In genomic region chr10:114471906-114472873, GRCh38 we compare ENCODE assay signal across 8 cellular contexts.
DNase-seq lines count a peak whose midpoint lies in the region; ATAC-seq, FAIRE-seq and TF ChIP-seq lines count a peak whose summit lies in the region.

No MANE protein-coding gene starts in this region.

- H3K9me3 Mint-ChIP-seq in CD8-positive, alpha-beta T cell = no peaks in the 10 kb centered on the region

- 0 out of 2 replicates have a peak, but pooled peaks cover 3% of the 10 kb centered on the region for H3F3A ChIP-seq in SU-DHL-6 (ENCODE audit: insufficient read depth)

- H3K9me3 ChIP-seq in CD8-positive, alpha-beta T cell (ENCODE audit: low read length) = no peaks in the 10 kb centered on the region
- H3K9me3 ChIP-seq in SU-DHL-6 (ENCODE audit: insufficient read depth, low read length) (no peaks in the 10 kb centered on the region), HepG2 (ENCODE audit: low read length) (no peaks in the 10 kb centered on the region), spleen (no peaks in the 10 kb centered on the region)

- no peak overlapping the region for H3K27ac ChIP-seq in CD8-positive, alpha-beta T cell (ENCODE audit: low read depth, low read length)
- H3K27ac ChIP-seq in SU-DHL-6 (ENCODE audit: low read depth, low read length) = peak overlapping the region; percentile 46; the same call in 1 of the 2 replicates
- H3K27ac ChIP-seq in HepG2 (ENCODE audit: extremely low read length, insufficient read depth, low read length) = peak overlapping the region; percentile 16
- no peak overlapping the region for H3K27ac ChIP-seq in spleen

- no peaks in the 10 kb centered on the region for H3K9me2 ChIP-seq in SU-DHL-6 (replicated peaks; ENCODE audit: insufficient read depth, low read length)

- H3K27ac Mint-ChIP-seq in CD8-positive, alpha-beta T cell = peak overlapping the region; percentile 62

- H3K27me3 ChIP-seq in CD8-positive, alpha-beta T cell (ENCODE audit: insufficient read depth, low read length) = no peaks in the 10 kb centered on the region
- H3K27me3 ChIP-seq in SU-DHL-6 (ENCODE audit: low read length) (no peaks in the 10 kb centered on the region), HepG2 (ENCODE audit: control insufficient read depth in 1 of 2, insufficient read depth in 2 of 2, low read length in 2 of 2) (no peaks in the 10 kb centered on the region), spleen (replicated peaks in 1 of 7) (no peaks in the 10 kb centered on the region)

- no peak for TF ChIP-seq RAD21 in HepG2 (CRISPR knock-in tag; IDR thresholded peaks at IDR 0.05)

- H2AFZ ChIP-seq in SU-DHL-6 (ENCODE audit: low read depth, low read length, severe bottlenecking) = no peak overlapping the region
- H2AFZ ChIP-seq in HepG2 (ENCODE audit: low read length) = no peak overlapping the region

- CTCF ChIA-PET in CD8-positive, alpha-beta T cell (lab: Charles Lee) = interaction anchor here (0.7 to 12.9 kb wide), 35 partner anchors 9 to 778 kb away, joined by 3 to 187 read pairs (median 5); no protein-coding TSS in a partner anchor
- CTCF ChIA-PET in HepG2 (lab: Yijun Ruan, JAX; ENCODE audit: low intra/inter-chr PET ratio, low total read pairs) = interaction anchor here (1.1 to 5.2 kb wide), 3 partner anchors 15 to 79 kb away, joined by 4 to 57 read pairs (median 5); no protein-coding TSS in a partner anchor

- peaks cover 11% of the 10 kb centered on the region for H3K36me3 ChIP-seq in CD8-positive, alpha-beta T cell (ENCODE audit: insufficient read depth, low read length)
- H3K36me3 ChIP-seq in SU-DHL-6 (ENCODE audit: low read length) (0 out of 2 replicates have a peak, but pooled peaks cover 2% of the 10 kb centered on the region), HepG2 (replicated peaks in 1 of 2; ENCODE audit: control insufficient read depth in 1 of 2, insufficient read depth in 2 of 2, low read length in 2 of 2) (peaks cover 12 to 28% of the 10 kb centered on the region in 2 experiments), spleen (peaks cover 0 to 33% (median 0%) of the 10 kb centered on the region in 6 donors)

- no peak overlapping the region for H3K4me3 ChIP-seq in CD8-positive, alpha-beta T cell (ENCODE audit: low read depth, low read length)
- no peak overlapping the region for H3K4me3 ChIP-seq in SU-DHL-6 (ENCODE audit: insufficient read depth, low read length, poor library complexity, severe bottlenecking)
- H3K4me3 ChIP-seq in HepG2 (replicated peaks in 1 of 3; ENCODE audit: insufficient read depth in 1 of 3, low read depth in 2 of 3, low read length in 3 of 3) = no peak overlapping the region
- no peak overlapping the region for H3K4me3 ChIP-seq in spleen

- POLR2A ChIA-PET in CD8-positive, alpha-beta T cell (lab: Charles Lee) = interaction anchor here (0.7 to 1.8 kb wide), 6 partner anchors 22 to 75 kb away, joined by 3 to 8 read pairs (median 6); no protein-coding TSS in a partner anchor
- POLR2A ChIA-PET in HepG2 (lab: Yijun Ruan, JAX) = interaction anchor here (1.1 kb wide), 1 partner anchor 46 kb away, joined by 3 read pairs; no protein-coding TSS in a partner anchor

- no peak for TF ChIP-seq EP300 in HepG2 (IDR thresholded peaks at IDR 0.05; ENCODE audit: low read depth in 2 of 2, low read length in 2 of 2)
- TF ChIP-seq EP300 in HepG2 (CRISPR knock-in tag; IDR thresholded peaks at IDR 0.05; ENCODE audit: borderline replicate concordance) = no peak

- H3K4me3 Mint-ChIP-seq in CD8-positive, alpha-beta T cell = no peak overlapping the region

- peak; percentile 3 for ATAC-seq in CD8-positive, alpha-beta T cell
- ATAC-seq in HG03066 (IDR thresholded peaks at IDR 0.05; ENCODE audit: low read depth, unreplicated experiment) (peak; percentile 8), HepG2 (no peak)

- H3K27me3 Mint-ChIP-seq in CD8-positive, alpha-beta T cell (ENCODE audit: low read depth) = no peaks in the 10 kb centered on the region

- H4K20me1 ChIP-seq in SU-DHL-6 (ENCODE audit: low read depth, low read length) = no peaks in the 10 kb centered on the region
- no peaks in the 10 kb centered on the region for H4K20me1 ChIP-seq in HepG2 (ENCODE audit: insufficient read depth, low read length)

- peak; percentile 26 for FAIRE-seq in HepG2 (lab: Jason Lieb, UNC)
- no peak for FAIRE-seq in RCC 7860 (lab: Jason Lieb, UNC)

- DNase-seq in CD8-positive, alpha-beta T cell = no peak
- DNase-seq in HepG2 (ENCODE audit: low spot score) (peak; percentile 24), RCC 7860 (ENCODE audit: low spot score) (no peak), spleen (no peak)
- no peak for DNase-seq in activated CD8-positive, alpha-beta memory T cell treated with anti-CD3 and anti-CD28 coated beads, Interleukin-2, amount 50 U/mL, for 4 hours
- no peak for DNase-seq in stimulated activated CD4-positive, alpha-beta T cell treated with anti-CD3 and anti-CD28 coated beads, Interleukin-4, amount 100 ng/mL, for 4 hours

- in situ Hi-C loops in HepG2 (cut with HindIII; ENCODE audit: extremely low pct_ligation_motif_present, low pct_unique_long_range_greater_than_20kb) = loop anchor here (5.0 kb wide), 2 partner anchors 75 to 225 kb away; no protein-coding TSS in a partner anchor

- no TSS peak for BruUV-seq in HepG2 (replicated peaks; lab: Mats Ljungman, UMichigan)

- intact Hi-C loops in CD8-positive, alpha-beta T cell (cut with DNase I, micrococcal nuclease) = loop anchor here (1.0 to 10.0 kb wide), 9 partner anchors 55 to 653 kb away; partner anchors contain the start of gene FHIP2A (in 1 of the 2)
- intact Hi-C loops in HepG2 (cut with micrococcal nuclease; ENCODE audit: unreplicated experiment) = loop anchor here (1.0 to 5.0 kb wide), 6 partner anchors 35 to 231 kb away; no protein-coding TSS in a partner anchor
- intact Hi-C loops in spleen (cut with DNase I; ENCODE audit: low total_unique reads) = loop anchor here (5.0 kb wide), 3 partner anchors 75 to 310 kb away; no protein-coding TSS in a partner anchor

- 85% methylated on average over 11 of the region's 11 CpGs for WGBS in HepG2 (ENCODE audit: low lambda C conversion rate)
- 80 to 89% (median 83%) methylated on average over 11 of the region's 11 CpGs for WGBS in spleen, 5 donors

- peaks cover 46% of the 10 kb centered on the region for H3K4me1 Mint-ChIP-seq in CD8-positive, alpha-beta T cell (ENCODE audit: low read depth)

- TF ChIP-seq POLR2A in HepG2 (IDR thresholded peaks at IDR 0.05; ENCODE audit: insufficient read depth in 1 of 2, low read depth in 2 of 2, low read length in 2 of 2) (no peak), spleen (IDR thresholded peaks at IDR 0.05) (no peak)

- peaks cover 11% of the 10 kb centered on the region for H3K4me1 ChIP-seq in CD8-positive, alpha-beta T cell (ENCODE audit: insufficient read depth, low read length)
- H3K4me1 ChIP-seq in HepG2 (ENCODE audit: insufficient read depth, low read length) (peaks cover 57% of the 10 kb centered on the region), spleen (peaks cover 0 to 17% (median 7%) of the 10 kb centered on the region in 6 donors)

- H3K36me3 Mint-ChIP-seq in CD8-positive, alpha-beta T cell = peaks cover 75% of the 10 kb centered on the region

- no peak for TF ChIP-seq CTCF in CD8-positive, alpha-beta T cell (IDR thresholded peaks at IDR 0.05)
- TF ChIP-seq CTCF in SU-DHL-6 (IDR thresholded peaks at IDR 0.05; ENCODE audit: insufficient read depth, low read length, poor library complexity, severe bottlenecking) = no peak
- no peak for TF ChIP-seq CTCF in HepG2 (CRISPR knock-in tag; IDR thresholded peaks at IDR 0.05)
- TF ChIP-seq CTCF in spleen (IDR thresholded peaks at IDR 0.05 in 8 of 11, conservative IDR thresholded peaks at IDR 0.05 in 3 of 11) = no peak

- H3K4me2 ChIP-seq in SU-DHL-6 (ENCODE audit: low read depth, low read length, poor library complexity, severe bottlenecking) (no peak overlapping the region), HepG2 (ENCODE audit: low read depth, low read length) (no peak overlapping the region)

- H3K9ac ChIP-seq in SU-DHL-6 (ENCODE audit: low read length) (no peak overlapping the region), HepG2 (ENCODE audit: insufficient read depth, low read depth, low read length) (no peak overlapping the region)

- H3K79me2 ChIP-seq in SU-DHL-6 (ENCODE audit: insufficient read depth, low read length) = no peaks in the 10 kb centered on the region
- H3K79me2 ChIP-seq in HepG2 (ENCODE audit: insufficient read depth, low read length) = no peaks in the 10 kb centered on the region

TF ChIP-seq in HepG2, 621 proteins besides CTCF, POLR2A, EP300 and RAD21 (continues in another document):
- TF ChIP-seq ARNTL (CRISPR knock-in tag; IDR thresholded peaks at IDR 0.05) = no peak
- peak; percentile 24; the same call in 1 of the 2 replicates for TF ChIP-seq SAP130 (CRISPR knock-in tag; IDR thresholded peaks at IDR 0.05; ENCODE audit: low read depth)
- no peak for TF ChIP-seq JUNB (CRISPR knock-in tag; IDR thresholded peaks at IDR 0.05; ENCODE audit: borderline replicate concordance)
- TF ChIP-seq ZBTB8A (CRISPR knock-in tag; IDR thresholded peaks at IDR 0.05; ENCODE audit: borderline replicate concordance, low read depth) = no peak
- TF ChIP-seq ATF4 (CRISPR knock-in tag; IDR thresholded peaks at IDR 0.05) = no peak
- TF ChIP-seq SIX4 (CRISPR knock-in tag; IDR thresholded peaks at IDR 0.05) = 0 out of 2 replicates have a peak, but pooled peaks have one; percentile 41
- no peak for TF ChIP-seq SRSF4 (IDR thresholded peaks at IDR 0.05; ENCODE audit: low read depth, low read length, poor library complexity, severe bottlenecking)
- TF ChIP-seq MAX (IDR thresholded peaks at IDR 0.05) = 0 out of 2 replicates have a peak, but pooled peaks have one; percentile 29
- no peak for TF ChIP-seq MXD3 (CRISPR knock-in tag; IDR thresholded peaks at IDR 0.05)
- TF ChIP-seq SIX1 (CRISPR knock-in tag; IDR thresholded peaks at IDR 0.05; ENCODE audit: borderline replicate concordance) = peak; percentile 61; the same call in 1 of the 2 replicates

Comparison
In these comparisons a context has a peak if more than half of its experiments do, and no peak if none do; other contexts are left out.
1. H3K27ac ChIP-seq: peak in SU-DHL-6 (single experiment) and HepG2 (single experiment); none in CD8-positive, alpha-beta T cell (single experiment) and spleen (0 of 8).